In genomic region chr9:7085357-7085756, GRCh38 we compare ENCODE assay signal across 22 cellular contexts.
"Had no signal": no experiment of that assay in that cellular context is flagged by ENCODE, and none has a peak within 500 bp of the region (broad histone marks: within the 10 kb centered on the region; RNA-seq: fewer than 3 reads in every experiment).

No MANE protein-coding gene starts in this region.

- H3K36me3 Mint-ChIP-seq: mesothelial cell of epicardium had no signal

- H2AFZ ChIP-seq: hepatocyte had no signal

- H3K4me3 ChIP-seq: colonic mucosa, esophagus muscularis mucosa, gastroesophageal sphincter, heart left ventricle, hepatocyte, left lung, lower lobe of right lung, mucosa of descending colon had no signal

- H3K36me3 ChIP-seq: colonic mucosa had no signal

- H3K27ac Mint-ChIP-seq: dendritic cell treated with granulocyte-macrophage colony-stimulating factor and Interleukin-4, amounts not matched to agents 40 ng/mL and 50 ng/mL, for 4 days; endodermal cell; mesothelial cell of epicardium had no signal

- H3K79me2 ChIP-seq: hepatocyte had no signal

- H3K27me3 Mint-ChIP-seq: dendritic cell treated with granulocyte-macrophage colony-stimulating factor and Interleukin-4, amounts not matched to agents 40 ng/mL and 50 ng/mL, for 4 days; effector memory CD8-positive, alpha-beta T cell; naive B cell had no signal

- H3K27ac ChIP-seq: colonic mucosa, epithelial cell of prostate, esophagus muscularis mucosa, foreskin keratinocyte, gastroesophageal sphincter, heart left ventricle, hepatocyte, left lung, lower lobe of right lung had no signal

- H3K4me1 ChIP-seq: colonic mucosa, foreskin keratinocyte, lower lobe of right lung had no signal

- H3K9me3 Mint-ChIP-seq: dendritic cell treated with granulocyte-macrophage colony-stimulating factor and Interleukin-4, amounts not matched to agents 40 ng/mL and 50 ng/mL, for 4 days; effector memory CD8-positive, alpha-beta T cell; endodermal cell; immature natural killer cell; mesothelial cell of epicardium; naive B cell had no signal

- H3K4me1 Mint-ChIP-seq: endodermal cell, naive B cell had no signal

- ATAC-seq: effector memory CD8-positive, alpha-beta T cell; foreskin keratinocyte; gastroesophageal sphincter; heart left ventricle; left cardiac atrium; left lung; left ventricle myocardium superior; lower lobe of right lung; mucosa of descending colon had no signal

- H3K9me3 ChIP-seq: colonic mucosa, esophagus muscularis mucosa, gastroesophageal sphincter, heart left ventricle, left lung, lower lobe of right lung, mucosa of descending colon had no signal

- H3K4me3 Mint-ChIP-seq: dendritic cell treated with granulocyte-macrophage colony-stimulating factor and Interleukin-4, amounts not matched to agents 40 ng/mL and 50 ng/mL, for 4 days; effector memory CD8-positive, alpha-beta T cell; endodermal cell; immature natural killer cell; mesothelial cell of epicardium; naive B cell had no signal

- DNase-seq: colonic mucosa; cortex of kidney; effector CD8-positive, alpha-beta T cell; effector memory CD8-positive, alpha-beta T cell; endodermal cell; foreskin keratinocyte; heart left ventricle; hypothalamus; immature natural killer cell; left cardiac atrium; left lung; left ventricle myocardium superior; lower lobe of right lung; mesenchymal stem cell; mucosa of descending colon; naive B cell had no signal

- H3K4me2 ChIP-seq: hepatocyte had no signal

- H3K27me3 ChIP-seq: colonic mucosa, esophagus muscularis mucosa, foreskin keratinocyte, gastroesophageal sphincter, heart left ventricle, hepatocyte, left lung had no signal
